ENCODE assay signal across 11 cellular contexts in genomic region chr1:222732216-222733159, GRCh38. TPM values are rescaled to one million over a fixed set of nuclear protein-coding genes. Genes with fewer than 3 reads are reported as not detected.
DNase-seq lines count a peak whose midpoint lies in the region; ATAC-seq lines count a peak whose summit lies in the region.
"Had no signal": no experiment of that assay in that cellular context is flagged by ENCODE, and none has a peak within 500 bp of the region (broad histone marks: within the 10 kb centered on the region; RNA-seq: fewer than 3 reads in every experiment).

No MANE protein-coding gene starts in this region.

- ATAC-seq in HG02798 (IDR thresholded peaks at IDR 0.05; ENCODE audit: poor library complexity, unreplicated experiment) = peak; percentile 99
- ATAC-seq in stimulated activated naive CD8-positive, alpha-beta T cell treated with anti-CD3 and anti-CD28 coated beads, Interleukin-15, Interleukin-2, amounts not matched to agents 100 U/mL and 50 U/mL, for 24 hours = peak; percentile 32

- H3K36me3 Mint-ChIP-seq in activated CD4-positive, alpha-beta T cell treated with anti-CD3 and anti-CD28 coated beads, Interleukin-2, amount 10 ng/mL, durations not matched to agents 24 days and 14 days (ENCODE audit: low read depth) = peaks cover 57% of the 10 kb centered on the region

- intact Hi-C loops in activated CD4-positive, alpha-beta T cell treated with anti-CD3 and anti-CD28 coated beads, Interleukin-2, amount 10 ng/mL, durations not matched to agents 24 days and 14 days (cut with micrococcal nuclease) = loop anchor here (1.0 to 2.0 kb wide), 2 partner anchors 78 to 165 kb away; no protein-coding TSS in a partner anchor

- DNase-seq in activated CD4-positive, alpha-beta T cell treated with anti-CD3 and anti-CD28 coated beads, Interleukin-2, amount 10 ng/mL, durations not matched to agents 24 days and 14 days = no peak
- no peak for DNase-seq in activated CD4-positive, alpha-beta T cell treated with anti-CD3 and anti-CD28 coated beads for 1 hour
- DNase-seq in NAMALWA (ENCODE audit: low spot score) (peak; percentile 80), ACHN (no peak), T1000 (lab: John Stamatoyannopoulos, UW) (no peak), NCI-H1105 treated with DMSO at 0.1 percent for 48 hours (lab: John Stamatoyannopoulos, UW) (no peak)
- no peak for DNase-seq in stimulated activated naive CD8-positive, alpha-beta T cell treated with anti-CD3 and anti-CD28 coated beads, Interleukin-15, Interleukin-2, amounts not matched to agents 100 U/mL and 50 U/mL, for 24 hours
- DNase-seq: HCEC 1CT had no signal

- H3K9me3 Mint-ChIP-seq in activated CD4-positive, alpha-beta T cell treated with anti-CD3 and anti-CD28 coated beads, Interleukin-2, amount 10 ng/mL, durations not matched to agents 24 days and 14 days = no peaks in the 10 kb centered on the region

- peak overlapping the region; percentile 35 for H3K27ac Mint-ChIP-seq in activated CD4-positive, alpha-beta T cell treated with anti-CD3 and anti-CD28 coated beads, Interleukin-2, amount 10 ng/mL, durations not matched to agents 24 days and 14 days

- H3K4me3 Mint-ChIP-seq in activated CD4-positive, alpha-beta T cell treated with anti-CD3 and anti-CD28 coated beads, Interleukin-2, amount 10 ng/mL, durations not matched to agents 24 days and 14 days = no peak overlapping the region

- H3K27me3 Mint-ChIP-seq in activated CD4-positive, alpha-beta T cell treated with anti-CD3 and anti-CD28 coated beads, Interleukin-2, amount 10 ng/mL, durations not matched to agents 24 days and 14 days = no peaks in the 10 kb centered on the region

- in situ Hi-C loops in ACHN (cut with HindIII; ENCODE audit: low pct_ligation_motif_present, low pct_unique_long_range_greater_than_20kb, low sequenced_read_pairs) = no loop called here

- H3K4me1 Mint-ChIP-seq in activated CD4-positive, alpha-beta T cell treated with anti-CD3 and anti-CD28 coated beads, Interleukin-2, amount 10 ng/mL, durations not matched to agents 24 days and 14 days = peaks cover 17% of the 10 kb centered on the region

RNA-seq across cellular contexts. Expression of gene FAM177B, which starts 4.5 kb away (rescaled TPM):
- 0.47 TPM in 1 of 2 replicates, not detected in the other for total RNA-seq in activated CD4-positive, alpha-beta T cell treated with anti-CD3 and anti-CD28 coated beads, Interleukin-2, amount 10 ng/mL, durations not matched to agents 24 days and 14 days
- total RNA-seq: glomerular endothelial cell, pulmonary artery endothelial cell had no signal

RNA-seq across cellular contexts. Expression of gene BROX, which starts 20.1 kb away (rescaled TPM):
- total RNA-seq in activated CD4-positive, alpha-beta T cell treated with anti-CD3 and anti-CD28 coated beads, Interleukin-2, amount 10 ng/mL, durations not matched to agents 24 days and 14 days = 35.4 and 36.4 TPM in 2 replicates

RNA-seq across cellular contexts. Expression of gene AIDA, which starts 20.2 kb away (rescaled TPM):
- total RNA-seq in activated CD4-positive, alpha-beta T cell treated with anti-CD3 and anti-CD28 coated beads, Interleukin-2, amount 10 ng/mL, durations not matched to agents 24 days and 14 days = 38.1 and 40.5 TPM in 2 replicates
